8 cellular contexts compared by ENCODE assay signal in the genomic region with DNA sequence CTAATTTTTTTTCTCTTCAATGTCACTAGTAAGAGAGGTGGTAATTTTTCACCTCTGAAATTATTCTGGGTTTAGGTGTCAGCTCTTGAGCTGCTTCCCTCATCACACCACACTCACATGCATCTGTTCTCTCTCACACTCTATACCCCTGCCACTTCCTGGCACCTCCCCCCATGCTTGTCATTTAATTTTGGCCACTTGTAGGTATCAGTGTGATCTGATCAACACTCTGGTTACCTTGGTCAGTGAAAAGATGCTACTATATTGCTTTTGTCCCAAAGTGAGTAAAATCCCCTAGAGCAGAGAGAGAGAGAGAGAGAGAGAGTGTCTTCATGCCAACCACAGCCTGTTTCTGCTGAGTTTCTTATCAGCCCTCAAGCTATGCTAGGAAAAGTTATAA. TPM values are rescaled to one million over a fixed set of nuclear protein-coding genes. Genes with fewer than 3 reads are reported as not detected.
DNase-seq lines count a peak whose midpoint lies in the region; ATAC-seq, FAIRE-seq and TF ChIP-seq lines count a peak whose summit lies in the region.

No MANE protein-coding gene starts in this region.

- H3K4me1 Mint-ChIP-seq in WTC11 = peaks cover 21% of the 10 kb centered on the region
- peaks cover 58 to 82% (median 70%) of the 10 kb centered on the region in 3 donors for H3K4me1 Mint-ChIP-seq in naive B cell

- H3K36me3 ChIP-seq in MG63 = peaks cover 89% of the 10 kb centered on the region

- DNase-seq in WTC11 (ENCODE audit: low spot score) (no peak), naive B cell (peak; percentile 52), MG63 (no peak), anterior cingulate cortex (lab: John Stamatoyannopoulos, UW) (no peak), HTR-8/SVneo (ENCODE audit: insufficient read length, low spot score) (no peak)

- TF ChIP-seq CTCF in WTC11 (IDR thresholded peaks at IDR 0.05) = no peak

- peaks cover 36% of the 10 kb centered on the region for H3K36me3 Mint-ChIP-seq in WTC11
- peaks cover 9 to 62% of the 10 kb centered on the region in 2 donors for H3K36me3 Mint-ChIP-seq in naive B cell

- ATAC-seq in GM18870 (IDR thresholded peaks at IDR 0.05; ENCODE audit: unreplicated experiment) (peak; percentile 54), HG02610 (IDR thresholded peaks at IDR 0.05; ENCODE audit: unreplicated experiment) (peak; percentile 59), WTC11 (peak; percentile 63), naive B cell (ENCODE audit: low read depth in 2 of 2) (peak; percentile 88 to 89), HG03280 (IDR thresholded peaks at IDR 0.05; ENCODE audit: unreplicated experiment) (no peak)

- H3K4me3 Mint-ChIP-seq in WTC11 = no peak overlapping the region
- peak overlapping the region; percentile 31 to 94 (median 70) for H3K4me3 Mint-ChIP-seq in naive B cell

- H3K27ac Mint-ChIP-seq in WTC11 (peak overlapping the region; percentile 71; the same call in 1 of the 2 replicates), naive B cell (peak overlapping the region in 5 of 6 donors; percentile 73 to 97 (median 89))

- POLR2A ChIA-PET in WTC11 (lab: Charles Lee) = no interaction called here

- H3K27me3 ChIP-seq in MG63 = no peaks in the 10 kb centered on the region

- no peak overlapping the region for H3K4me3 ChIP-seq in MG63

- H3K27me3 Mint-ChIP-seq in WTC11 (ENCODE audit: low read depth) (no peaks in the 10 kb centered on the region), naive B cell (no peaks in the 10 kb centered on the region)

- no peaks in the 10 kb centered on the region for H3K9me3 ChIP-seq in MG63

- H3K9me3 Mint-ChIP-seq in WTC11 = no peaks in the 10 kb centered on the region
- no peaks in the 10 kb centered on the region for H3K9me3 Mint-ChIP-seq in naive B cell

- no peak for FAIRE-seq in HTR-8/SVneo (lab: Jason Lieb, UNC)

- CTCF ChIA-PET in WTC11 (lab: Charles Lee) = interaction anchor here (0.6 to 1.7 kb wide), 2 partner anchors 43 to 201 kb away, joined by 3 to 9 read pairs; a partner anchor contains a TSS

TF ChIP-seq in WTC11, 78 proteins besides CTCF, POLR2A, EP300 and RAD21:
- no peak for TF ChIP-seq KAT7 (CRISPR knock-in tag; IDR thresholded peaks at IDR 0.05; ENCODE audit: borderline replicate concordance)
- no peak for TF ChIP-seq FOXJ3 (CRISPR knock-in tag; IDR thresholded peaks at IDR 0.05; ENCODE audit: borderline replicate concordance)
- TF ChIP-seq, protein P1, sequence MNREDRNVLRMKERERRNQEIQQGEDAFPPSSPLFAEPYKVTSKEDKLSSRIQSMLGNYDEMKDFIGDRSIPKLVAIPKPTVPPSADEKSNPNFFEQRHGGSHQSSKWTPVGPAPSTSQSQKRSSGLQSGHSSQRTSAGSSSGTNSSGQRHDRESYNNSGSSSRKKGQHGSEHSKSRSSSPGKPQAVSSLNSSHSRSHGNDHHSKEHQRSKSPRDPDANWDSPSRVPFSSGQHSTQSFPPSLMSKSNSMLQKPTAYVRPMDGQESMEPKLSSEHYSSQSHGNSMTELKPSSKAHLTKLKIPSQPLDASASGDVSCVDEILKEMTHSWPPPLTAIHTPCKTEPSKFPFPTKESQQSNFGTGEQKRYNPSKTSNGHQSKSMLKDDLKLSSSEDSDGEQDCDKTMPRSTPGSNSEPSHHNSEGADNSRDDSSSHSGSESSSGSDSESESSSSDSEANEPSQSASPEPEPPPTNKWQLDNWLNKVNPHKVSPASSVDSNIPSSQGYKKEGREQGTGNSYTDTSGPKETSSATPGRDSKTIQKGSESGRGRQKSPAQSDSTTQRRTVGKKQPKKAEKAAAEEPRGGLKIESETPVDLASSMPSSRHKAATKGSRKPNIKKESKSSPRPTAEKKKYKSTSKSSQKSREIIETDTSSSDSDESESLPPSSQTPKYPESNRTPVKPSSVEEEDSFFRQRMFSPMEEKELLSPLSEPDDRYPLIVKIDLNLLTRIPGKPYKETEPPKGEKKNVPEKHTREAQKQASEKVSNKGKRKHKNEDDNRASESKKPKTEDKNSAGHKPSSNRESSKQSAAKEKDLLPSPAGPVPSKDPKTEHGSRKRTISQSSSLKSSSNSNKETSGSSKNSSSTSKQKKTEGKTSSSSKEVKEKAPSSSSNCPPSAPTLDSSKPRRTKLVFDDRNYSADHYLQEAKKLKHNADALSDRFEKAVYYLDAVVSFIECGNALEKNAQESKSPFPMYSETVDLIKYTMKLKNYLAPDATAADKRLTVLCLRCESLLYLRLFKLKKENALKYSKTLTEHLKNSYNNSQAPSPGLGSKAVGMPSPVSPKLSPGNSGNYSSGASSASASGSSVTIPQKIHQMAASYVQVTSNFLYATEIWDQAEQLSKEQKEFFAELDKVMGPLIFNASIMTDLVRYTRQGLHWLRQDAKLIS (CRISPR knock-in tag; IDR thresholded peaks at IDR 0.05; ENCODE audit: borderline replicate concordance) = no peak
- no peak for TF ChIP-seq ZNF232 (CRISPR knock-in tag; IDR thresholded peaks at IDR 0.05)
- TF ChIP-seq, protein P2, sequence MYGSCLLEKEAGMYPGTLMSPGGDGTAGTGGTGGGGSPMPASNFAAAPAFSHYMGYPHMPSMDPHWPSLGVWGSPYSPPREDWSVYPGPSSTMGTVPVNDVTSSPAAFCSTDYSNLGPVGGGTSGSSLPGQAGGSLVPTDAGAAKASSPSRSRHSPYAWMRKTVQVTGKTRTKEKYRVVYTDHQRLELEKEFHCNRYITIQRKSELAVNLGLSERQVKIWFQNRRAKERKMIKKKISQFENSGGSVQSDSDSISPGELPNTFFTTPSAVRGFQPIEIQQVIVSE (CRISPR knock-in tag; IDR thresholded peaks at IDR 0.05; ENCODE audit: borderline replicate concordance) = no peak
- TF ChIP-seq GTF2I (CRISPR knock-in tag; conservative IDR thresholded peaks at IDR 0.05) = no peak
- TF ChIP-seq, protein P3, sequence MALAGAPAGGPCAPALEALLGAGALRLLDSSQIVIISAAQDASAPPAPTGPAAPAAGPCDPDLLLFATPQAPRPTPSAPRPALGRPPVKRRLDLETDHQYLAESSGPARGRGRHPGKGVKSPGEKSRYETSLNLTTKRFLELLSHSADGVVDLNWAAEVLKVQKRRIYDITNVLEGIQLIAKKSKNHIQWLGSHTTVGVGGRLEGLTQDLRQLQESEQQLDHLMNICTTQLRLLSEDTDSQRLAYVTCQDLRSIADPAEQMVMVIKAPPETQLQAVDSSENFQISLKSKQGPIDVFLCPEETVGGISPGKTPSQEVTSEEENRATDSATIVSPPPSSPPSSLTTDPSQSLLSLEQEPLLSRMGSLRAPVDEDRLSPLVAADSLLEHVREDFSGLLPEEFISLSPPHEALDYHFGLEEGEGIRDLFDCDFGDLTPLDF (CRISPR knock-in tag; IDR thresholded peaks at IDR 0.05) = no peak
- no peak for TF ChIP-seq CREM (CRISPR knock-in tag; IDR thresholded peaks at IDR 0.05)
- TF ChIP-seq, protein P4, sequence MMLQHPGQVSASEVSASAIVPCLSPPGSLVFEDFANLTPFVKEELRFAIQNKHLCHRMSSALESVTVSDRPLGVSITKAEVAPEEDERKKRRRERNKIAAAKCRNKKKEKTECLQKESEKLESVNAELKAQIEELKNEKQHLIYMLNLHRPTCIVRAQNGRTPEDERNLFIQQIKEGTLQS (CRISPR knock-in tag; conservative IDR thresholded peaks at IDR 0.05) = no peak
- TF ChIP-seq, protein P5, sequence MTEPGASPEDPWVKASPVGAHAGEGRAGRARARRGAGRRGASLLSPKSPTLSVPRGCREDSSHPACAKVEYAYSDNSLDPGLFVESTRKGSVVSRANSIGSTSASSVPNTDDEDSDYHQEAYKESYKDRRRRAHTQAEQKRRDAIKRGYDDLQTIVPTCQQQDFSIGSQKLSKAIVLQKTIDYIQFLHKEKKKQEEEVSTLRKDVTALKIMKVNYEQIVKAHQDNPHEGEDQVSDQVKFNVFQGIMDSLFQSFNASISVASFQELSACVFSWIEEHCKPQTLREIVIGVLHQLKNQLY (CRISPR knock-in tag; IDR thresholded peaks at IDR 0.05) = no peak
- TF ChIP-seq, protein P6, sequence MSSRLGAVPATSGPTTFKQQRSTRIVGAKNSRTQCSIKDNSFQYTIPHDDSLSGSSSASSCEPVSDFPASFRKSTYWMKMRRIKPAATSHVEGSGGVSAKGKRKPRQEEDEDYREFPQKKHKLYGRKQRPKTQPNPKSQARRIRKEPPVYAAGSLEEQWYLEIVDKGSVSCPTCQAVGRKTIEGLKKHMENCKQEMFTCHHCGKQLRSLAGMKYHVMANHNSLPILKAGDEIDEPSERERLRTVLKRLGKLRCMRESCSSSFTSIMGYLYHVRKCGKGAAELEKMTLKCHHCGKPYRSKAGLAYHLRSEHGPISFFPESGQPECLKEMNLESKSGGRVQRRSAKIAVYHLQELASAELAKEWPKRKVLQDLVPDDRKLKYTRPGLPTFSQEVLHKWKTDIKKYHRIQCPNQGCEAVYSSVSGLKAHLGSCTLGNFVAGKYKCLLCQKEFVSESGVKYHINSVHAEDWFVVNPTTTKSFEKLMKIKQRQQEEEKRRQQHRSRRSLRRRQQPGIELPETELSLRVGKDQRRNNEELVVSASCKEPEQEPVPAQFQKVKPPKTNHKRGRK (CRISPR knock-in tag; IDR thresholded peaks at IDR 0.05; ENCODE audit: borderline replicate concordance) = no peak
- TF ChIP-seq ZNF317 (CRISPR knock-in tag; IDR thresholded peaks at IDR 0.05; ENCODE audit: borderline replicate concordance, low read depth) = no peak
- no peak for TF ChIP-seq SMAD4 (CRISPR knock-in tag; IDR thresholded peaks at IDR 0.05)
- no peak for TF ChIP-seq TEAD1 (CRISPR knock-in tag; IDR thresholded peaks at IDR 0.05)
- no peak for TF ChIP-seq NFE2L1 (CRISPR knock-in tag; IDR thresholded peaks at IDR 0.05)
TF ChIP-seq in WTC11: peak in this region for 0.

RNA-seq across cellular contexts. Expression of a gene that starts 42.5 kb away (rescaled TPM):
- 12.2 to 17.6 TPM (median 15.1 TPM) in 3 replicates for total RNA-seq in WTC11 (2021)
- 100 to 1,000 TPM; 263 to 424 (median 353) TPM for polyA plus RNA-seq in naive B cell (ENCODE audit: low read depth in 6 of 6)
- total RNA-seq in MG63 (2014; rRNA removed; shearing (Covaris generic); ENCODE audit: low replicate concordance) = 74.9 and 111 TPM in 2 replicates
